In the genomic region with DNA sequence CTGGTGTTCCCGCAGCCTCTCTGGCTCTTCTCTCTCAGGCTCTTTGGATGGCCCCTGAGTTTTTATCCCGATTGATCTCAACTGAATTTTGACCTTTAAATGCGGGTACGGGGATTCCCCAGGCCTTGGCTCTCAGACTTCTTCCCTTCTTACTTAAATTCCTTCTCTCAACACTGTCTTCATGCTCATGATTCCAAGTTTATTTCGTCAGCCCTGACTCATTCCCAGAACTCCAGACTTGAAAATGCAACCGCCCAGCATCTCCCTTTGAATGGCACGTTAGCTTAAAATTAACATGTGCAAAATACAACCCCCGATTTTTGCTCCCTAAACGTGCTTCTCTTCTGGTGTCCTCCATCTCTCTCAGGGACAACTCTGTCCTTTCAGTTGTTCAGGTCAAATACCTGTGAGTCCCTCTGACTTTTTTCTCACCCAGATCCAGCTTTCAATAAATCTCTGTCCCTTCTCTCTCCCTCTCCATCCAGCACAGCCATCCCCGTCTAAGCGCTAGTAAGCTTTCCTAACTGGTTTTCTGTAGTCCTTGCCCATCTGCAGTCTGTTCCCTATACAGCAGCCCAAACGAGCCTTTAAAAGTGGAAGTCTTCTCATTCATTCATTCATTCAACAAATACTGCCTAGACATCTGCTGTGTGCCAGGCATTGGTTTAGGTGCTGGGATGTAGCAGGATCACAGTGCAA, we compare ENCODE assay signal across 18 cellular contexts. TPM values are rescaled to one million over a fixed set of nuclear protein-coding genes. Genes with fewer than 3 reads are reported as not detected.
DNase-seq lines count a peak whose midpoint lies in the region; ATAC-seq, FAIRE-seq and TF ChIP-seq lines count a peak whose summit lies in the region.
"Had no signal": no experiment of that assay in that cellular context is flagged by ENCODE, and none has a peak within 500 bp of the region (broad histone marks: within the 10 kb centered on the region; RNA-seq: fewer than 3 reads in every experiment).

No MANE protein-coding gene starts in this region.

- no peak for FAIRE-seq in GM12892 (lab: Jason Lieb, UNC)
- FAIRE-seq: TTC549 had no signal

- H4K8ac ChIP-seq in mesenchymal stem cell (ENCODE audit: low read length): no peak overlapping the region

- peak overlapping the region; percentile 20; the same call in 1 of the 2 replicates for H3K4me3 ChIP-seq in AG10803 (ENCODE audit: low read length)
- H3K4me3 ChIP-seq in mesenchymal stem cell (ENCODE audit: insufficient read depth in 1 of 2, low read depth in 1 of 2, low read length in 2 of 2): no peak overlapping the region
- H3K4me3 ChIP-seq: right lobe of liver had no signal

- no peak overlapping the region for H2AFZ ChIP-seq in mesenchymal stem cell (ENCODE audit: low read depth, low read length)

- no peak overlapping the region for H4K91ac ChIP-seq in mesenchymal stem cell (ENCODE audit: low read length)

- DNase-seq in AG10803 (ENCODE audit: low read depth): peak; percentile 90
- peak; percentile 29 for DNase-seq in LHCN-M2 (ENCODE audit: low read depth)
- peak; percentile 83 for DNase-seq in dedifferentiated amniotic fluid mesenchymal stem cell (ENCODE audit: extremely low spot score)
- peak; percentile 91 for DNase-seq in mesenchymal stem cell
- no peak for DNase-seq in stimulated activated effector memory CD8-positive, alpha-beta T cell treated with anti-CD3 and anti-CD28 coated beads, Interleukin-12 subunit alpha, Interleukin-12 subunit beta, amount 100 ng/mL, for 72 hours (ENCODE audit: low spot score in 2 of 2)
- no peak for DNase-seq in activated CD4-positive, alpha-beta memory T cell treated with anti-CD3 and anti-CD28 coated beads for 36 hours
- no peak for DNase-seq in NCI-H510A treated with DMSO at 0.1 percent for 48 hours (lab: John Stamatoyannopoulos, UW)
- no peak for DNase-seq in GM12892 (ENCODE audit: insufficient read length)
- DNase-seq: activated naive CD4-positive, alpha-beta T cell treated with Interleukin-2 at 50 U/mL for 16 hours; foreskin melanocyte; islet precursor cell; NCI-H187; right lobe of liver; SIG-M5; stimulated activated naive CD8-positive, alpha-beta T cell treated with anti-CD3 and anti-CD28 coated beads, Interleukin-15, amount 100 ng/mL, for 72 hours had no signal

- intact Hi-C loops in activated CD4-positive, alpha-beta memory T cell treated with anti-CD3 and anti-CD28 coated beads for 36 hours (cut with micrococcal nuclease): no loop called here

- no peaks in the 10 kb centered on the region for H3K4me1 Mint-ChIP-seq in stimulated activated effector memory CD8-positive, alpha-beta T cell treated with anti-CD3 and anti-CD28 coated beads, Interleukin-12 subunit alpha, Interleukin-12 subunit beta, amount 100 ng/mL, for 72 hours
- H3K4me1 Mint-ChIP-seq in activated CD4-positive, alpha-beta memory T cell treated with anti-CD3 and anti-CD28 coated beads for 36 hours (ENCODE audit: low read depth): no peaks in the 10 kb centered on the region
- H3K4me1 Mint-ChIP-seq: stimulated activated naive CD8-positive, alpha-beta T cell treated with anti-CD3 and anti-CD28 coated beads, Interleukin-15, amount 100 ng/mL, for 72 hours had no signal

- no peak overlapping the region for H3K4me3 Mint-ChIP-seq in stimulated activated effector memory CD8-positive, alpha-beta T cell treated with anti-CD3 and anti-CD28 coated beads, Interleukin-12 subunit alpha, Interleukin-12 subunit beta, amount 100 ng/mL, for 72 hours
- no peak overlapping the region for H3K4me3 Mint-ChIP-seq in activated CD4-positive, alpha-beta memory T cell treated with anti-CD3 and anti-CD28 coated beads for 36 hours
- H3K4me3 Mint-ChIP-seq: stimulated activated naive CD8-positive, alpha-beta T cell treated with anti-CD3 and anti-CD28 coated beads, Interleukin-15, amount 100 ng/mL, for 72 hours had no signal

- CTCF ChIA-PET in activated CD4-positive, alpha-beta memory T cell treated with anti-CD3 and anti-CD28 coated beads for 36 hours (lab: Charles Lee): no interaction called here

- no peak overlapping the region for H3K4me2 ChIP-seq in mesenchymal stem cell (ENCODE audit: low read length, poor library complexity, severe bottlenecking)
- H3K4me2 ChIP-seq: KMS-11 had no signal

- H2BK15ac ChIP-seq in mesenchymal stem cell (ENCODE audit: low read depth, poor library complexity, severe bottlenecking): no peak overlapping the region

- peak overlapping the region; percentile 75 to 76 for H2BK12ac ChIP-seq in mesenchymal stem cell (ENCODE audit: low read length in 2 of 2)

- TF ChIP-seq POLR2A in GM12892 (IDR thresholded peaks at IDR 0.05; ENCODE audit: low read depth, low read length): no peak

- H3K79me1 ChIP-seq in mesenchymal stem cell (replicated peaks; ENCODE audit: low read length, poor library complexity, severe bottlenecking): no peaks in the 10 kb centered on the region

- no peak overlapping the region for H3K14ac ChIP-seq in mesenchymal stem cell (ENCODE audit: low read length in 2 of 2)

- no peak for TF ChIP-seq CTCF in AG10803 (conservative IDR thresholded peaks at IDR 0.05; ENCODE audit: low read length)

- no peak overlapping the region for H3K27ac Mint-ChIP-seq in stimulated activated effector memory CD8-positive, alpha-beta T cell treated with anti-CD3 and anti-CD28 coated beads, Interleukin-12 subunit alpha, Interleukin-12 subunit beta, amount 100 ng/mL, for 72 hours
- H3K27ac Mint-ChIP-seq in activated CD4-positive, alpha-beta memory T cell treated with anti-CD3 and anti-CD28 coated beads for 36 hours: no peak overlapping the region
- H3K27ac Mint-ChIP-seq: stimulated activated naive CD8-positive, alpha-beta T cell treated with anti-CD3 and anti-CD28 coated beads, Interleukin-15, amount 100 ng/mL, for 72 hours had no signal

- WGBS in mesenchymal stem cell: 21% methylated on average over 11 of the region's 12 CpGs

- H3K9me3 ChIP-seq in mesenchymal stem cell (ENCODE audit: control insufficient read depth, low read length): no peaks in the 10 kb centered on the region
- H3K9me3 ChIP-seq: right lobe of liver had no signal

- peaks cover 13% of the 10 kb centered on the region for H3K4me1 ChIP-seq in mesenchymal stem cell (ENCODE audit: control insufficient read depth, insufficient read depth, low read depth, low read length)
- H3K4me1 ChIP-seq: right lobe of liver had no signal

- H3K27me3 ChIP-seq in mesenchymal stem cell (ENCODE audit: control insufficient read depth in 1 of 2, insufficient read depth in 1 of 2, low read length in 2 of 2): peaks cover 0 to 52% of the 10 kb centered on the region in 2 experiments

- H3K27ac ChIP-seq in mesenchymal stem cell (ENCODE audit: low read length, poor library complexity, severe bottlenecking): peak overlapping the region; percentile 73
- H3K27ac ChIP-seq: KMS-11, right lobe of liver had no signal

- H2AK5ac ChIP-seq in mesenchymal stem cell (ENCODE audit: low read length, severe bottlenecking): peak overlapping the region; percentile 99

- peak overlapping the region; percentile 74 to 86 for H3K18ac ChIP-seq in mesenchymal stem cell (ENCODE audit: low read depth in 1 of 2, low read length in 2 of 2)

- POLR2A ChIA-PET in activated CD4-positive, alpha-beta memory T cell treated with anti-CD3 and anti-CD28 coated beads for 36 hours (lab: Charles Lee): no interaction called here

- no peaks in the 10 kb centered on the region for H3K36me3 Mint-ChIP-seq in stimulated activated effector memory CD8-positive, alpha-beta T cell treated with anti-CD3 and anti-CD28 coated beads, Interleukin-12 subunit alpha, Interleukin-12 subunit beta, amount 100 ng/mL, for 72 hours
- no peaks in the 10 kb centered on the region for H3K36me3 Mint-ChIP-seq in activated CD4-positive, alpha-beta memory T cell treated with anti-CD3 and anti-CD28 coated beads for 36 hours

- no peak overlapping the region for H3K9ac ChIP-seq in mesenchymal stem cell (ENCODE audit: low read length)
- H3K9ac ChIP-seq: KMS-11 had no signal

- no peak overlapping the region for H3K23ac ChIP-seq in mesenchymal stem cell (ENCODE audit: low read length in 2 of 2)

- ATAC-seq in stimulated activated effector memory CD8-positive, alpha-beta T cell treated with anti-CD3 and anti-CD28 coated beads, Interleukin-12 subunit alpha, Interleukin-12 subunit beta, amount 100 ng/mL, for 72 hours: no peak
- ATAC-seq: right lobe of liver; stimulated activated naive CD8-positive, alpha-beta T cell treated with anti-CD3 and anti-CD28 coated beads, Interleukin-15, amount 100 ng/mL, for 72 hours had no signal

- peak overlapping the region; percentile 81 for H2BK5ac ChIP-seq in mesenchymal stem cell (ENCODE audit: low read depth, low read length, poor library complexity, severe bottlenecking)

- H3K36me3 ChIP-seq in mesenchymal stem cell (ENCODE audit: control insufficient read depth in 1 of 2, insufficient read depth in 2 of 2, low read depth in 1 of 2, low read length in 2 of 2): no peaks in the 10 kb centered on the region
- H3K36me3 ChIP-seq: right lobe of liver had no signal

- H3K9me3 Mint-ChIP-seq in stimulated activated effector memory CD8-positive, alpha-beta T cell treated with anti-CD3 and anti-CD28 coated beads, Interleukin-12 subunit alpha, Interleukin-12 subunit beta, amount 100 ng/mL, for 72 hours: no peaks in the 10 kb centered on the region
- no peaks in the 10 kb centered on the region for H3K9me3 Mint-ChIP-seq in activated CD4-positive, alpha-beta memory T cell treated with anti-CD3 and anti-CD28 coated beads for 36 hours
- H3K9me3 Mint-ChIP-seq: stimulated activated naive CD8-positive, alpha-beta T cell treated with anti-CD3 and anti-CD28 coated beads, Interleukin-15, amount 100 ng/mL, for 72 hours had no signal

- H3K4ac ChIP-seq in mesenchymal stem cell (ENCODE audit: low read depth in 1 of 2, low read length in 2 of 2): no peak overlapping the region

- no peak overlapping the region for H2BK120ac ChIP-seq in mesenchymal stem cell (ENCODE audit: low read depth, low read length)

- H3K27me3 Mint-ChIP-seq in activated CD4-positive, alpha-beta memory T cell treated with anti-CD3 and anti-CD28 coated beads for 36 hours: peaks cover 29% of the 10 kb centered on the region

RNA-seq across cellular contexts. Expression of a gene that starts 7.1 kb away (rescaled TPM):
- not detected in 2 replicates for total RNA-seq in LHCN-M2 (2014; rRNA removed)
- 0.18 TPM for polyA plus RNA-seq in LHCN-M2 (2012)
- polyA plus RNA-seq in mesenchymal stem cell (2013, experiment 1 of 2): 3.5 TPM
- polyA plus RNA-seq in mesenchymal stem cell (2013, experiment 2 of 2): 3.3 TPM
- not detected for total RNA-seq in activated CD4-positive, alpha-beta memory T cell treated with anti-CD3 and anti-CD28 coated beads for 36 hours
- 0.08 TPM for polyA plus RNA-seq in GM12892 (2012; ENCODE audit: missing spikeins)
- total RNA-seq: activated CD8-positive, alpha-beta memory T cell treated with anti-CD3 and anti-CD28 coated beads for 36 hours had no signal

Comparison
In these comparisons a context has a peak if more than half of its experiments do, and no peak if none do; other contexts are left out.
1. DNase-seq: peak in AG10803 (single experiment), LHCN-M2 (single experiment), dedifferentiated amniotic fluid mesenchymal stem cell (single experiment) and mesenchymal stem cell (single experiment); none in stimulated activated effector memory CD8-positive, alpha-beta T cell treated with anti-CD3 and anti-CD28 coated beads, Interleukin-12 subunit alpha, Interleukin-12 subunit beta, amount 100 ng/mL, for 72 hours (0 of 2), activated CD4-positive, alpha-beta memory T cell treated with anti-CD3 and anti-CD28 coated beads for 36 hours (single experiment), NCI-H510A treated with DMSO at 0.1 percent for 48 hours (single experiment) and GM12892 (single experiment).